Comparison of ENCODE assay signal across 8 cellular contexts in the genomic region with DNA sequence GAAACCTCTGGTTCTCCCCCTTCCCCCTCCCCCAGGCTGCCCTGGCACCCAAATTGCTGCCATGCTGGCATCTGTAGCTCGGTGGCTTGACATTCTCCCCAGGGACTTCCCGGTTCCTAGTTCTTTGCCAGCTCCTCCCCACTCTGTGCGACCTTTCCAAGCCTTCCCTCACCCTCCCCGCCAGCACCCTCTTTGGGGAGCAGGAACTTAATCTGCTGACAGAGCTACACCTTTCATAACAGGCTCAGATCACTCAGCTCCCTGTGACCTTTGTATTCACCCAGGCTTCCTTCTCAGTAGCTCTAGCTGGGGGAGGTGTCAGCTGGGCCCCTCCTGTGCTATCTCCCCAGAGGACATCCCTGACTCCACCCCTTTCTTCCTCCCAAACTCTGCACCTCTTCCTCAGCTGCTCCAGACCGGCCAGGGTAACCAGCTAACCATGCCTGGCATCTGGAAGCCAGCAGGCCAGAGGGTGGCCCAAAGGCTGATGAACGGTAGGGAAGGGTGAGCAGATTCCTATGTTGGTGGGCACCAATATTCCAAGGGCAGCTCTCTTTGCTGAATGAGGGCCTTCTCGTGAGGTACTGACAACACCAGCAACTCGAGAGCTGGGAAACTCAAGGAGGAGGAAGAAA. TPM values are rescaled to one million over a fixed set of nuclear protein-coding genes. Genes with fewer than 3 reads are reported as not detected.
A peak's percentile ranks its signal among the peaks of the same experiment; 100 is the strongest.
DNase-seq lines count a peak whose midpoint lies in the region; ATAC-seq and TF ChIP-seq lines count a peak whose summit lies in the region.

No MANE protein-coding gene starts in this region.

- H4K8ac ChIP-seq in IMR-90 (ENCODE audit: low read depth in 2 of 2, low read length in 2 of 2): peak overlapping the region; percentile 49 to 96

- no peak overlapping the region for H3K4me2 ChIP-seq in DND-41 (ENCODE audit: insufficient read depth, low read length)
- H3K4me2 ChIP-seq in IMR-90 (ENCODE audit: low read depth, low read length): no peak overlapping the region

- ATAC-seq in DND-41 (ENCODE audit: insufficient read depth, low read depth): no peak
- ATAC-seq in IMR-90 (ENCODE audit: low read depth): no peak
- ATAC-seq in body of pancreas: no peak
- ATAC-seq in mucosa of descending colon: peak; percentile 53
- ATAC-seq in foreskin keratinocyte: no peak
- ATAC-seq in HG03469 (IDR thresholded peaks at IDR 0.05; ENCODE audit: unreplicated experiment): no peak

- dilution Hi-C loops in IMR-90 (cut with HindIII; ENCODE audit: low sequenced_read_pairs, unreplicated experiment): no loop called here

- no peaks in the 10 kb centered on the region for H3K27me3 ChIP-seq in DND-41 (ENCODE audit: insufficient read depth, low read length, poor library complexity)
- peaks cover 3% of the 10 kb centered on the region; the same call in 1 of the 2 replicates for H3K27me3 ChIP-seq in IMR-90 (ENCODE audit: control insufficient read depth, insufficient read depth, low read length)
- H3K27me3 ChIP-seq in body of pancreas: no peaks in the 10 kb centered on the region
- no peaks in the 10 kb centered on the region for H3K27me3 ChIP-seq in foreskin keratinocyte

- H3K4me3 ChIP-seq in DND-41 (ENCODE audit: low read depth in 1 of 2, low read length in 2 of 2): no peak overlapping the region
- no peak overlapping the region for H3K4me3 ChIP-seq in IMR-90 (ENCODE audit: insufficient read depth, low read depth, low read length)
- H3K4me3 ChIP-seq in body of pancreas: no peak overlapping the region
- no peak overlapping the region for H3K4me3 ChIP-seq in mucosa of descending colon

- TF ChIP-seq POLR2A in IMR-90 (IDR thresholded peaks at IDR 0.05; ENCODE audit: low read depth, low read length) (no peak), body of pancreas (IDR thresholded peaks at IDR 0.05) (no peak)

- H3K9ac ChIP-seq in DND-41 (ENCODE audit: low read depth, low read length) (peak overlapping the region; percentile 12), IMR-90 (ENCODE audit: low read depth, low read length) (0 out of 2 replicates have a peak overlapping the region, but pooled peaks have one; percentile 18)

- H3K23ac ChIP-seq in IMR-90 (ENCODE audit: low read depth, low read length): peak overlapping the region; percentile 10; the same call in 1 of the 2 replicates

- H3K79me2 ChIP-seq in DND-41 (ENCODE audit: insufficient read depth, low read length): peaks cover 30% of the 10 kb centered on the region

- peaks cover 4% of the 10 kb centered on the region; the same call in 1 of the 2 replicates for H3K36me3 ChIP-seq in DND-41 (ENCODE audit: insufficient read depth, low read length)
- H3K36me3 ChIP-seq in IMR-90 (ENCODE audit: control insufficient read depth, insufficient read depth, low read length): no peaks in the 10 kb centered on the region
- no peaks in the 10 kb centered on the region for H3K36me3 ChIP-seq in body of pancreas (replicated peaks in 1 of 2; ENCODE audit: insufficient read depth in 1 of 2, low read depth in 2 of 2)
- peaks cover 4% of the 10 kb centered on the region for H3K36me3 ChIP-seq in mucosa of descending colon (ENCODE audit: low read depth)

- BruUV-seq in IMR-90 (replicated peaks; lab: Mats Ljungman, UMichigan): no TSS peak

- 67% methylated on average over 2 of the region's 8 CpGs; no CpG with 5 or more reads in 1 of the 2 experiments for WGBS in IMR-90 (ENCODE audit: extremely low coverage in 2 of 2, insufficient read length in 1 of 2), 2 experiments
- 38 to 44% methylated on average over 8 of the region's 8 CpGs for WGBS in body of pancreas, 2 donors

- H3K56ac ChIP-seq in IMR-90 (ENCODE audit: extremely low read depth, insufficient read depth, low read length): no peak overlapping the region

- H2BK15ac ChIP-seq in IMR-90 (ENCODE audit: low read depth, low read length): no peak overlapping the region

- peak overlapping the region; percentile 26; the same call in 1 of the 2 replicates for H2BK120ac ChIP-seq in IMR-90 (ENCODE audit: low read depth, low read length)

- in situ Hi-C loops in IMR-90 (cut with MboI; ENCODE audit: low sequenced_read_pairs): no loop called here

- no peak overlapping the region for H3K27ac ChIP-seq in DND-41 (ENCODE audit: low read length)
- H3K27ac ChIP-seq in IMR-90 (ENCODE audit: insufficient read depth, low read length): 0 out of 2 replicates have a peak overlapping the region, but pooled peaks have one; percentile 7
- H3K27ac ChIP-seq in body of pancreas: peak overlapping the region; percentile 68 to 97 (median 82)
- no peak overlapping the region for H3K27ac ChIP-seq in foreskin keratinocyte

- H2AFZ ChIP-seq in DND-41 (ENCODE audit: low read depth, low read length) (peak overlapping the region; percentile 23; the same call in 1 of the 2 replicates), IMR-90 (replicated peaks; ENCODE audit: low read length, poor library complexity) (peak overlapping the region; percentile 99)

- peak overlapping the region; percentile 78 for H3K14ac ChIP-seq in IMR-90 (replicated peaks; ENCODE audit: low read depth, low read length)

- peaks cover 4% of the 10 kb centered on the region for H3K9me1 ChIP-seq in IMR-90 (ENCODE audit: insufficient read depth, low read length)

- peak overlapping the region; percentile 68 for H4K5ac ChIP-seq in IMR-90 (ENCODE audit: low read depth, low read length)

- CTCF ChIA-PET in IMR-90 (lab: Yijun Ruan, JAX): interaction anchor here (0.8 to 2.2 kb wide), 5 partner anchors 10 to 144 kb away, joined by 3 to 13 read pairs (median 6); no protein-coding TSS in a partner anchor

- H3K4ac ChIP-seq in IMR-90 (ENCODE audit: low read depth, low read length): peak overlapping the region; percentile 3; the same call in 1 of the 2 replicates

- H4K20me1 ChIP-seq in DND-41 (ENCODE audit: insufficient read depth, low read length) (peaks cover 2% of the 10 kb centered on the region), IMR-90 (ENCODE audit: insufficient read depth, low read length) (0 out of 2 replicates have a peak, but pooled peaks cover 4% of the 10 kb centered on the region)

- H3K79me1 ChIP-seq in IMR-90 (ENCODE audit: low read depth in 1 of 2, low read length in 2 of 2): peaks cover 6 to 22% of the 10 kb centered on the region in 2 experiments; a peak in 3 of 4 replicates

- TF ChIP-seq CTCF in DND-41 (IDR thresholded peaks at IDR 0.05; ENCODE audit: borderline replicate concordance, extremely low read depth, low read length, poor library complexity, severe bottlenecking) (no peak), IMR-90 (conservative IDR thresholded peaks at IDR 0.05; ENCODE audit: low read depth, low read length) (no peak), body of pancreas (IDR thresholded peaks at IDR 0.05) (no peak), mucosa of descending colon (IDR thresholded peaks at IDR 0.05) (no peak), foreskin keratinocyte (conservative IDR thresholded peaks at IDR 0.05) (no peak)

- H3K4me1 ChIP-seq in DND-41 (ENCODE audit: insufficient read depth, low read length) (peaks cover 33% of the 10 kb centered on the region), IMR-90 (ENCODE audit: control insufficient read depth, insufficient read depth, low read length) (peaks cover 13% of the 10 kb centered on the region), body of pancreas (peaks cover 44% of the 10 kb centered on the region), mucosa of descending colon (ENCODE audit: low read depth) (peaks cover 50% of the 10 kb centered on the region), foreskin keratinocyte (peaks cover 10% of the 10 kb centered on the region)

- no peaks in the 10 kb centered on the region for H3K9me3 ChIP-seq in DND-41 (ENCODE audit: insufficient read depth, low read length, severe bottlenecking)
- H3K9me3 ChIP-seq in IMR-90 (ENCODE audit: control insufficient read depth, insufficient read depth, low read length): no peaks in the 10 kb centered on the region
- no peaks in the 10 kb centered on the region for H3K9me3 ChIP-seq in body of pancreas
- H3K9me3 ChIP-seq in mucosa of descending colon: no peaks in the 10 kb centered on the region

- peak overlapping the region; percentile 51 for H2BK5ac ChIP-seq in IMR-90 (ENCODE audit: low read depth, low read length, poor library complexity, severe bottlenecking)

- H4K91ac ChIP-seq in IMR-90 (ENCODE audit: insufficient read depth, low read depth, low read length): peak overlapping the region; percentile 26; the same call in 1 of the 2 replicates

- peak overlapping the region; percentile 83 for H2AK9ac ChIP-seq in IMR-90 (replicated peaks; ENCODE audit: low read depth, low read length, poor library complexity)

- POLR2A ChIA-PET in IMR-90 (lab: Charles Lee; ENCODE audit: unreplicated experiment): interaction anchor here (0.6 to 0.9 kb wide), 2 partner anchors 74 to 111 kb away, joined by 3 read pairs; no protein-coding TSS in a partner anchor

- intact Hi-C loops in IMR-90 (cut with micrococcal nuclease): no loop called here
- intact Hi-C loops in body of pancreas (cut with DNase I): no loop called here
- intact Hi-C loops in mucosa of descending colon (cut with DNase I, micrococcal nuclease): no loop called here

- DNase-seq in DND-41 (no peak), IMR-90 (no peak), body of pancreas (peak; percentile 42 to 71 (median 51)), mucosa of descending colon (peak; percentile 77 to 82 (median 81)), foreskin keratinocyte (no peak), OCI-M1 (lab: John Stamatoyannopoulos, UW) (no peak), globus pallidus (ENCODE audit: low spot score) (no peak)

- peak overlapping the region; percentile 39; the same call in 1 of the 2 replicates for H2AK5ac ChIP-seq in IMR-90 (ENCODE audit: low read depth, low read length)

- peak overlapping the region; percentile 12; the same call in 1 of the 2 replicates for H3K18ac ChIP-seq in IMR-90 (ENCODE audit: low read depth, low read length)

- H2BK20ac ChIP-seq in IMR-90 (ENCODE audit: low read depth, low read length): peak overlapping the region; percentile 29; the same call in 1 of the 2 replicates

- TF ChIP-seq RAD21 in IMR-90 (IDR thresholded peaks at IDR 0.05; ENCODE audit: low read length): no peak

RNA-seq across cellular contexts. Expression of a gene that starts 1.8 kb away (rescaled TPM):
- total RNA-seq in IMR-90 (2012; rRNA removed): 30.0 and 30.8 TPM in 2 replicates
- polyA plus RNA-seq in IMR-90 (2012; rRNA removed): 81.8 and 98.5 TPM in 2 replicates
- polyA plus RNA-seq in IMR-90 (2012; cell fraction: cytosol; rRNA removed): 93.2 and 122 TPM in 2 replicates
- 21.8 and 36.1 TPM in 2 replicates for polyA plus RNA-seq in IMR-90 (2012; cell fraction: nucleus; rRNA removed; ENCODE audit: low replicate concordance)
- 10 to 100 TPM; 14.5 to 47.8 TPM for total RNA-seq in body of pancreas
- 10 to 100 TPM; 72.2 to 89.8 (median 74.9) TPM for total RNA-seq in mucosa of descending colon
- total RNA-seq in foreskin keratinocyte: 42.7 and 44.0 TPM in 2 replicates
- polyA plus RNA-seq in foreskin keratinocyte: 60.8 and 61.5 TPM in 2 replicates

RNA-seq across cellular contexts. Expression of a gene that starts 6.4 kb away (rescaled TPM):
- total RNA-seq in IMR-90 (2012; rRNA removed) (0.18 TPM in 1 of 2 replicates, not detected in the other), body of pancreas (100 to 1,000 TPM in 1 of 2 donors, 1 to 10 TPM in 1; 7.0 to 232 TPM), mucosa of descending colon (1 to 10 TPM; 1.7 to 4.1 (median 1.9) TPM), foreskin keratinocyte (0.11 and 0.14 TPM in 2 replicates)
- polyA plus RNA-seq in IMR-90 (2012; rRNA removed) (0.05 and 0.06 TPM in 2 replicates), foreskin keratinocyte (0.09 and 0.17 TPM in 2 replicates)
- polyA plus RNA-seq in IMR-90 (2012; cell fraction: cytosol; rRNA removed): 0.01 and 0.04 TPM in 2 replicates
- 0.25 and 0.38 TPM in 2 replicates for polyA plus RNA-seq in IMR-90 (2012; cell fraction: nucleus; rRNA removed; ENCODE audit: low replicate concordance)

RNA-seq across cellular contexts. Expression of a gene that starts 25.1 kb away (rescaled TPM):
- 28.1 TPM in 2 replicates for total RNA-seq in IMR-90 (2012; rRNA removed)
- polyA plus RNA-seq in IMR-90 (2012; rRNA removed): 43.9 and 47.9 TPM in 2 replicates
- polyA plus RNA-seq in IMR-90 (2012; cell fraction: cytosol; rRNA removed): 22.9 and 29.5 TPM in 2 replicates
- polyA plus RNA-seq in IMR-90 (2012; cell fraction: nucleus; rRNA removed; ENCODE audit: low replicate concordance): 101 and 130 TPM in 2 replicates
- total RNA-seq in body of pancreas: 10 to 100 TPM; 34.2 to 52.7 TPM
- total RNA-seq in mucosa of descending colon: 10 to 100 TPM; 34.2 to 44.9 (median 38.9) TPM
- 99.8 and 102 TPM in 2 replicates for total RNA-seq in foreskin keratinocyte
- polyA plus RNA-seq in foreskin keratinocyte: 53.4 and 59.7 TPM in 2 replicates

RNA-seq across cellular contexts. Expression of a gene that starts 52.8 kb away (rescaled TPM):
- 1.4 and 1.6 TPM in 2 replicates for total RNA-seq in IMR-90 (2012; rRNA removed)
- 9.5 and 9.9 TPM in 2 replicates for polyA plus RNA-seq in IMR-90 (2012; rRNA removed)
- 4.7 and 8.5 TPM in 2 replicates for polyA plus RNA-seq in IMR-90 (2012; cell fraction: cytosol; rRNA removed)
- 25.9 and 31.9 TPM in 2 replicates for polyA plus RNA-seq in IMR-90 (2012; cell fraction: nucleus; rRNA removed; ENCODE audit: low replicate concordance)
- under 1 TPM; 0.52 to 0.99 TPM for total RNA-seq in body of pancreas
- 1 to 10 TPM in 2 of 3 donors, under 1 TPM in 1; 0.35 to 9.9 (median 1.7) TPM for total RNA-seq in mucosa of descending colon
- 3.3 and 4.3 TPM in 2 replicates for total RNA-seq in foreskin keratinocyte
- 4.3 and 5.6 TPM in 2 replicates for polyA plus RNA-seq in foreskin keratinocyte

RNA-seq across cellular contexts. Expression of a gene that starts 56.9 kb away (rescaled TPM):
- 40.3 and 47.5 TPM in 2 replicates for total RNA-seq in IMR-90 (2012; rRNA removed)
- 58.7 and 60.3 TPM in 2 replicates for polyA plus RNA-seq in IMR-90 (2012; rRNA removed)
- 23.0 and 33.3 TPM in 2 replicates for polyA plus RNA-seq in IMR-90 (2012; cell fraction: cytosol; rRNA removed)
- polyA plus RNA-seq in IMR-90 (2012; cell fraction: nucleus; rRNA removed; ENCODE audit: low replicate concordance): 45.5 and 156 TPM in 2 replicates
- total RNA-seq in body of pancreas: 10 to 100 TPM; 17.8 to 20.2 TPM
- total RNA-seq in mucosa of descending colon: 10 to 100 TPM; 21.0 to 26.2 (median 23.0) TPM
- 35.9 and 38.9 TPM in 2 replicates for total RNA-seq in foreskin keratinocyte
- polyA plus RNA-seq in foreskin keratinocyte: 40.6 and 42.6 TPM in 2 replicates

Comparison
In these comparisons a context has a peak if more than half of its experiments do, and no peak if none do; other contexts are left out.
1. DNase-seq: peak in body of pancreas (4 of 4) and mucosa of descending colon (3 of 3); none in DND-41 (single experiment), IMR-90 (single experiment), foreskin keratinocyte (0 of 2), OCI-M1 (single experiment) and globus pallidus (single experiment).
2. H3K27ac ChIP-seq: peak in IMR-90 (single experiment) and body of pancreas (4 of 4); none in DND-41 (single experiment) and foreskin keratinocyte (single experiment).